ENCODE assay signal across 1 cellular context in the genomic region with DNA sequence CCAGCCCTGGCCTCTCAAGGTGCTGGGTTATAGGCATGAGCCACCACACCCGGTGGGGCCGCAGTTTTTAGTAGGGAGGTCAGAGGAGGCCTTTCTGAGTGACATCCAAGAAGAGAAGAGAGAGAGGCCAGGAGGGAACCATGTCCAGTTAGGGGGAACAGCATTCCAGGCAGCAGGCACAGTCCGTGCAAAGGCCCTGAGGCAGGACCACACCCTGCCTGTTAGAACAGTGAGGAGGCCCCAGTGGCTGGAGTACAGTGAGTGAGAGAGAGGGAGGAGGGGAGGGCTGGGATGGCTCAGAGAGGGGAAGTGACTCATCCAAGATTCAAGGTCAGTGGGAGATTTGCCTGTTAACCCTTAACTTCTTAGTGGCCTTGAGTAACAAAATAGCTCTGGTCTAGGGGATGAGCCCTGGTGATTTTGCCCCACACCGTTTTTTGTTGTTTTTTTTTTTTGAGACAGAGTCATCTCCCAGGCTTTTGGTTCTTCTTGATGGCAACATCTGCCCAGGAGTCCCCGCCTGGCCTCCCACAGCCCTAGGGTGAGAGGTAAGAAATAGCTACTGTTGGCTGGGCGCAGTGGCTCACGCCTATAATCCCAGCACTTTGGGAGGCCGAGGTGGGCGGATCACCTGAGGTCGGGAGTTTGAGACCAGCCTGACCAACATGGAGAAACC.
TF ChIP-seq lines count a peak whose summit lies in the region.

No MANE protein-coding gene starts in this region.

TF ChIP-seq in K562, 482 proteins besides CTCF, POLR2A, EP300 and RAD21 (continued from another document and continues in another):
- TF ChIP-seq NFE2L1 (tag; IDR thresholded peaks at IDR 0.05; ENCODE audit: borderline replicate concordance, low read depth) (no peak), ZNF668 (CRISPR knock-in tag; IDR thresholded peaks at IDR 0.05) (no peak), MTA3 (IDR thresholded peaks at IDR 0.05; ENCODE audit: borderline replicate concordance) (peak; percentile 51; the same call in 1 of the 2 replicates), RB1 (IDR thresholded peaks at IDR 0.05; ENCODE audit: low read depth) (no peak), ZZZ3 (IDR thresholded peaks at IDR 0.05) (no peak), ZNF436 (CRISPR knock-in tag; IDR thresholded peaks at IDR 0.05) (no peak), RFX1 (IDR thresholded peaks at IDR 0.05) (no peak), CBX2 (IDR thresholded peaks at IDR 0.05; ENCODE audit: insufficient read depth, low read length, poor library complexity, severe bottlenecking) (no peak), NFIC (IDR thresholded peaks at IDR 0.05) (peak; percentile 63), ZNF717 (CRISPR knock-in tag; IDR thresholded peaks at IDR 0.05) (no peak), U2AF1 (optimal IDR thresholded peaks at IDR 0.05; ENCODE audit: low read depth, low read length) (no peak), NR2F6 (CRISPR knock-in tag; IDR thresholded peaks at IDR 0.05) (no peak), FOS (IDR thresholded peaks at IDR 0.05; ENCODE audit: extremely low read depth, insufficient read length) (peak; percentile 71), IRF2 (CRISPR knock-in tag; IDR thresholded peaks at IDR 0.05) (no peak), SAFB2 (IDR thresholded peaks at IDR 0.05; ENCODE audit: borderline replicate concordance, low read depth, low read length, severe bottlenecking) (no peak), ZNF232 (CRISPR knock-in tag; IDR thresholded peaks at IDR 0.05) (no peak), MTF1 (CRISPR knock-in tag; IDR thresholded peaks at IDR 0.05; ENCODE audit: borderline replicate concordance) (no peak), CUX1 (CRISPR knock-in tag; IDR thresholded peaks at IDR 0.05) (no peak), CHD1 (IDR thresholded peaks at IDR 0.05; ENCODE audit: low read length) (no peak), SMARCE1 (IDR thresholded peaks at IDR 0.05) (peak; percentile 96), JUN (IDR thresholded peaks at IDR 0.05; ENCODE audit: borderline replicate concordance, low read depth, low read length) (peak; percentile 96), JUN (CRISPR knock-in tag; IDR thresholded peaks at IDR 0.05; ENCODE audit: borderline replicate concordance) (peak; percentile 40; the same call in 1 of the 2 replicates), SRSF7 (optimal IDR thresholded peaks at IDR 0.05; ENCODE audit: low read depth, low read length) (no peak), NFIX (CRISPR knock-in tag; IDR thresholded peaks at IDR 0.05; ENCODE audit: low read depth) (no peak), ZNF239 (CRISPR knock-in tag; IDR thresholded peaks at IDR 0.05) (no peak), ELF2 (CRISPR knock-in tag; IDR thresholded peaks at IDR 0.05) (no peak), MYNN (IDR thresholded peaks at IDR 0.05) (no peak), MYNN (CRISPR knock-in tag; IDR thresholded peaks at IDR 0.05) (no peak), RBM34 (IDR thresholded peaks at IDR 0.05; ENCODE audit: borderline replicate concordance, insufficient read depth, low read length) (no peak), HSF4 (CRISPR knock-in tag; IDR thresholded peaks at IDR 0.05; ENCODE audit: borderline replicate concordance) (no peak), PREB (CRISPR knock-in tag; IDR thresholded peaks at IDR 0.05) (no peak), GABPB1 (CRISPR knock-in tag; IDR thresholded peaks at IDR 0.05) (peak; percentile 44; the same call in 1 of the 2 replicates), NCOA2 (IDR thresholded peaks at IDR 0.05; ENCODE audit: partially characterized antibody in 2 of 2) (no peak), ZNF324 (CRISPR knock-in tag; IDR thresholded peaks at IDR 0.05) (no peak), POLR2G (IDR thresholded peaks at IDR 0.05; ENCODE audit: low read depth, low read length) (no peak), STAT6 (CRISPR knock-in tag; IDR thresholded peaks at IDR 0.05) (no peak), GABPA (tag; conservative IDR thresholded peaks at IDR 0.05; ENCODE audit: low read depth) (peak; percentile 31; the same call in 1 of the 2 replicates), HMG20A (CRISPR knock-in tag; conservative IDR thresholded peaks at IDR 0.05) (no peak), FOXJ2 (tag; IDR thresholded peaks at IDR 0.05) (no peak), HMBOX1 (IDR thresholded peaks at IDR 0.05) (peak; percentile 75), ARNT (IDR thresholded peaks at IDR 0.05) (peak; percentile 47 to 93; a peak in 2 of 4 replicates), KLF6 (CRISPR knock-in tag; IDR thresholded peaks at IDR 0.05; ENCODE audit: borderline replicate concordance) (peak; percentile 64; the same call in 1 of the 2 replicates)
- TF ChIP-seq, protein P1, sequence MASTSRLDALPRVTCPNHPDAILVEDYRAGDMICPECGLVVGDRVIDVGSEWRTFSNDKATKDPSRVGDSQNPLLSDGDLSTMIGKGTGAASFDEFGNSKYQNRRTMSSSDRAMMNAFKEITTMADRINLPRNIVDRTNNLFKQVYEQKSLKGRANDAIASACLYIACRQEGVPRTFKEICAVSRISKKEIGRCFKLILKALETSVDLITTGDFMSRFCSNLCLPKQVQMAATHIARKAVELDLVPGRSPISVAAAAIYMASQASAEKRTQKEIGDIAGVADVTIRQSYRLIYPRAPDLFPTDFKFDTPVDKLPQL (IDR thresholded peaks at IDR 0.05; ENCODE audit: extremely low read depth, insufficient read length): no peak
- TF ChIP-seq, protein P2, sequence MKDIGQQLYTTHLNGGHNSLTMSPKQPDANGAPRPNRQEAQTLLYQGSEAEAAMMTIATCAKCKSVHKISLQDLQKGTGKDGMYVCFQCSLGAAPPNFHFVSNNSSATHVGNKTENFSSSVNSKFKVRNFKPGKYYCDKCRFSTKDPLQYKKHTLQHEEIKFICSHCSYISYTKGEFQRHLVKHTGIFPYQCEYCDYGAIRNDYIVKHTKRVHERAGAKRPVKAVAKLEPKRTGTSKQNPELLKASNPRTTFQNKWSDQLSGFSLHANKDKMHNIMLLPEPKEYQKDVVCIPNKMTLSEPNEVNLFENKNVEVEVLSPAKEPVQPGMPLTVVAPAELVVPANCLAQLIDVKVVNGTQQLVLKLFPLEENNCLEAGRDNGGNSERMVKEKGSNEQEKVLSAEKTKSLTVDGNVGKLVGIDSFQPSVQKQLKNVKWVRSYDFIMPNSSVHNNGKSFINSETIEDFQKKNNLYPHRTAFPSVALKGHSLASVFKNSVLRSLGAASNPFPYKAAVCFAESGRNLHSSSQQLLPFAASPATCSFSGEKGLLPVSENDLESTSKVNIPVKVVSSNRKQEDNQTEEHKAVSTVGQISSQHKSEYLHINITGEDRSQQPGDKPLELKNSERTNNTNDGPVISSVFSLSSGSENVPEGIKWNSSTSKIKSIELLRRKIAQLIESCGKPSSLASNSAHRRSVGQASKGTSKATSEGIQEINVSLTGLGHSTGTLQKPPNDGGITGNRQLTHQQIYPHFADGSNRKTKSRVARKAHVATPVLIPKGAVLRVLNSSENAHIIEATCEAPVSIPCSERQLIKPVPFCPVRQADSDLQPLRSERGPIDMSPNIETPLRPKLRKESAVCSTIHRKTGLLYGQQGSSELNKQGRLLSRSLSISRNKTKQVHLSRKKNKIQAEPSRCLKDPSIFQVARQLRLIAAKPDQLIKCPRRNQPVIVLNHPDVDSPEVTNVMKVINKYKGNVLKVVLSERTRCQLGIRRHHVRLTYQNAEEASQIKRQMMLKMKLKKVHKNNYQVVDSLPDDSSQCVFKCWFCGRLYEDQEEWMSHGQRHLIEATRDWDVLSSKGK (CRISPR knock-in tag; IDR thresholded peaks at IDR 0.05): no peak
- TF ChIP-seq, protein P3, sequence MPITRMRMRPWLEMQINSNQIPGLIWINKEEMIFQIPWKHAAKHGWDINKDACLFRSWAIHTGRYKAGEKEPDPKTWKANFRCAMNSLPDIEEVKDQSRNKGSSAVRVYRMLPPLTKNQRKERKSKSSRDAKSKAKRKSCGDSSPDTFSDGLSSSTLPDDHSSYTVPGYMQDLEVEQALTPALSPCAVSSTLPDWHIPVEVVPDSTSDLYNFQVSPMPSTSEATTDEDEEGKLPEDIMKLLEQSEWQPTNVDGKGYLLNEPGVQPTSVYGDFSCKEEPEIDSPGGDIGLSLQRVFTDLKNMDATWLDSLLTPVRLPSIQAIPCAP (CRISPR knock-in tag; IDR thresholded peaks at IDR 0.05; ENCODE audit: borderline replicate concordance): no peak
- TF ChIP-seq, protein P4, sequence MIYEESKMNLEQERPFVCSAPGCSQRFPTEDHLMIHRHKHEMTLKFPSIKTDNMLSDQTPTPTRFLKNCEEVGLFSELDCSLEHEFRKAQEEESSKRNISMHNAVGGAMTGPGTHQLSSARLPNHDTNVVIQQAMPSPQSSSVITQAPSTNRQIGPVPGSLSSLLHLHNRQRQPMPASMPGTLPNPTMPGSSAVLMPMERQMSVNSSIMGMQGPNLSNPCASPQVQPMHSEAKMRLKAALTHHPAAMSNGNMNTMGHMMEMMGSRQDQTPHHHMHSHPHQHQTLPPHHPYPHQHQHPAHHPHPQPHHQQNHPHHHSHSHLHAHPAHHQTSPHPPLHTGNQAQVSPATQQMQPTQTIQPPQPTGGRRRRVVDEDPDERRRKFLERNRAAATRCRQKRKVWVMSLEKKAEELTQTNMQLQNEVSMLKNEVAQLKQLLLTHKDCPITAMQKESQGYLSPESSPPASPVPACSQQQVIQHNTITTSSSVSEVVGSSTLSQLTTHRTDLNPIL (CRISPR knock-in tag; IDR thresholded peaks at IDR 0.05): no peak
